ENCODE assay signal across 1 cellular context in the genomic region with DNA sequence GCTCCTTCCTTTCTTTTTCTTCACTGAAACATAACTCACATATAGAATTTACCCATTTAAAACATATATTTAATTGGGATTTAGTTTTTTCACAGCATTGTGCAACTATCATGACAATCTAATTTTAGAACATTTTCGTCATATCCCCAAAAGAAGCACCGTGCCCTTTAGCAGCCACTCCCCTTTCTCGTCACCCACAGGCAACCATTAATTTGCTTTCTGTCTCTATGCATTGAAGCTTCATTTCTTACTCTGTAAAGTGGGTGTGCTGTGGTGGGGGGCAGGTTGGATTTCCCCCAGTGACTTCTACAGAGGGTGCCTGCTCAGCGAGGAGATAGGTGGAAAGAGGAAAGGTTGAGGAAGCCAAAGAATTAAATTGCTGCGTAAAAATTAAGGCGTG.
TF ChIP-seq lines count a peak whose summit lies in the region.

No MANE protein-coding gene starts in this region.

TF ChIP-seq in K562, 482 proteins besides CTCF, POLR2A, EP300 and RAD21:
- peak in 1 of 3 experiments; percentile 18; a peak in 1 of 6 replicates for TF ChIP-seq ZBTB11 (CRISPR knock-in tag; IDR thresholded peaks at IDR 0.05)
- TF ChIP-seq, protein P1, sequence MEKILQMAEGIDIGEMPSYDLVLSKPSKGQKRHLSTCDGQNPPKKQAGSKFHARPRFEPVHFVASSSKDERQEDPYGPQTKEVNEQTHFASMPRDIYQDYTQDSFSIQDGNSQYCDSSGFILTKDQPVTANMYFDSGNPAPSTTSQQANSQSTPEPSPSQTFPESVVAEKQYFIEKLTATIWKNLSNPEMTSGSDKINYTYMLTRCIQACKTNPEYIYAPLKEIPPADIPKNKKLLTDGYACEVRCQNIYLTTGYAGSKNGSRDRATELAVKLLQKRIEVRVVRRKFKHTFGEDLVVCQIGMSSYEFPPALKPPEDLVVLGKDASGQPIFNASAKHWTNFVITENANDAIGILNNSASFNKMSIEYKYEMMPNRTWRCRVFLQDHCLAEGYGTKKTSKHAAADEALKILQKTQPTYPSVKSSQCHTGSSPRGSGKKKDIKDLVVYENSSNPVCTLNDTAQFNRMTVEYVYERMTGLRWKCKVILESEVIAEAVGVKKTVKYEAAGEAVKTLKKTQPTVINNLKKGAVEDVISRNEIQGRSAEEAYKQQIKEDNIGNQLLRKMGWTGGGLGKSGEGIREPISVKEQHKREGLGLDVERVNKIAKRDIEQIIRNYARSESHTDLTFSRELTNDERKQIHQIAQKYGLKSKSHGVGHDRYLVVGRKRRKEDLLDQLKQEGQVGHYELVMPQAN (IDR thresholded peaks at IDR 0.05; ENCODE audit: borderline replicate concordance): no peak
- TF ChIP-seq, protein P2, sequence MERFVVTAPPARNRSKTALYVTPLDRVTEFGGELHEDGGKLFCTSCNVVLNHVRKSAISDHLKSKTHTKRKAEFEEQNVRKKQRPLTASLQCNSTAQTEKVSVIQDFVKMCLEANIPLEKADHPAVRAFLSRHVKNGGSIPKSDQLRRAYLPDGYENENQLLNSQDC (CRISPR knock-in tag; IDR thresholded peaks at IDR 0.05): no peak
- no peak for TF ChIP-seq NR3C1 (CRISPR knock-in tag; IDR thresholded peaks at IDR 0.05)
- TF ChIP-seq SFPQ (IDR thresholded peaks at IDR 0.05; ENCODE audit: low read depth, low read length): no peak
- TF ChIP-seq CEBPG (CRISPR knock-in tag; IDR thresholded peaks at IDR 0.05): no peak
- 0 out of 4 replicates have a peak, but pooled peaks of 1 of the 2 experiments have one; percentile 40 for TF ChIP-seq CEBPG (tag; conservative IDR thresholded peaks at IDR 0.05 in 1 of 2, IDR thresholded peaks at IDR 0.05 in 1 of 2)
- peak; percentile 37; the same call in 1 of the 2 replicates for TF ChIP-seq MEF2A (IDR thresholded peaks at IDR 0.05; ENCODE audit: control insufficient read depth, low read depth, low read length)
